7 cellular contexts compared by ENCODE assay signal in genomic region chr12:9104087-9104486, GRCh38. TPM values are rescaled to one million over a fixed set of nuclear protein-coding genes. Genes with fewer than 3 reads are reported as not detected.
"Had no signal": no experiment of that assay in that cellular context is flagged by ENCODE, and none has a peak within 500 bp of the region (broad histone marks: within the 10 kb centered on the region; RNA-seq: fewer than 3 reads in every experiment).

No MANE protein-coding gene starts in this region.

- ATAC-seq: K562 had no signal

- H3K27ac ChIP-seq: HL-60 had no signal

- H3K27me3 Mint-ChIP-seq: IgD-negative memory B cell had no signal

- DNase-seq: IMR-90, KBM-7 had no signal

- H3K4me3 Mint-ChIP-seq: IgD-negative memory B cell had no signal

- FAIRE-seq: HTR-8/SVneo, K562 had no signal

- H3K9me3 Mint-ChIP-seq: IgD-negative memory B cell had no signal

- H3K27ac Mint-ChIP-seq: IgD-negative memory B cell had no signal

- H3K36me3 Mint-ChIP-seq: IgD-negative memory B cell had no signal

- H3K4me3 ChIP-seq: K562 had no signal

RNA-seq across cellular contexts. Expression of gene A2M, which starts 11.6 kb away (rescaled TPM):
- total RNA-seq: HT-29 had no signal
- polyA plus RNA-seq: IgD-negative memory B cell had no signal
